Comparison of ENCODE assay signal across 1 cellular context in genomic region chr1:93909146-93910050, GRCh38.
TF ChIP-seq lines count a peak whose summit lies in the region.

TSS of gene GCLM (minus strand) at chr1:93909430. CDS start at chr1:93909163, 267 bp downstream.

TF ChIP-seq in GM12878, 131 proteins besides CTCF, POLR2A, EP300 and RAD21 (continued from another document and continues in another):
- no peak for TF ChIP-seq MEF2B (IDR thresholded peaks at IDR 0.05; ENCODE audit: partially characterized antibody, poor library complexity, severe bottlenecking)
- TF ChIP-seq FOS (IDR thresholded peaks at IDR 0.05; ENCODE audit: borderline replicate concordance, extremely low read depth, insufficient read length) = no peak
- no peak for TF ChIP-seq GABPA (IDR thresholded peaks at IDR 0.05; ENCODE audit: low read depth)
- peak; percentile 71 for TF ChIP-seq ZNF687 (IDR thresholded peaks at IDR 0.05)
- TF ChIP-seq RUNX3 (IDR thresholded peaks at IDR 0.05; ENCODE audit: low read length) = peak; percentile 62
- no peak for TF ChIP-seq KDM1A (IDR thresholded peaks at IDR 0.05; ENCODE audit: borderline replicate concordance)
- TF ChIP-seq ZSCAN29 (IDR thresholded peaks at IDR 0.05) = peak; percentile 80
- TF ChIP-seq STAT1 (conservative IDR thresholded peaks at IDR 0.05) = no peak
- TF ChIP-seq JUND (IDR thresholded peaks at IDR 0.05; ENCODE audit: low read depth, low read length) = no peak
- TF ChIP-seq SMC3 (IDR thresholded peaks at IDR 0.05; ENCODE audit: borderline replicate concordance, low read length) = peak; percentile 23; the same call in 1 of the 2 replicates
- peak; percentile 69; the same call in 1 of the 2 replicates for TF ChIP-seq MXI1 (IDR thresholded peaks at IDR 0.05; ENCODE audit: low read depth, low read length)
- TF ChIP-seq ESRRA (IDR thresholded peaks at IDR 0.05; ENCODE audit: low read length) = no peak
- peak; percentile 68; the same call in 1 of the 2 replicates for TF ChIP-seq ZNF592 (IDR thresholded peaks at IDR 0.05)
- TF ChIP-seq RBBP5 (conservative IDR thresholded peaks at IDR 0.05) = no peak
- TF ChIP-seq HDAC6 (IDR thresholded peaks at IDR 0.05; ENCODE audit: unreplicated experiment) = peak; percentile 30
- TF ChIP-seq ZNF24 (IDR thresholded peaks at IDR 0.05) = peak; percentile 54; the same call in 1 of the 2 replicates
- no peak for TF ChIP-seq CHD1 (IDR thresholded peaks at IDR 0.05; ENCODE audit: low read depth, low read length)
- TF ChIP-seq CREB1 (IDR thresholded peaks at IDR 0.05; ENCODE audit: low read depth) = peak; percentile 64; the same call in 1 of the 2 replicates
- TF ChIP-seq RB1 (IDR thresholded peaks at IDR 0.05; ENCODE audit: borderline replicate concordance) = peak; percentile 97
- TF ChIP-seq HCFC1 (IDR thresholded peaks at IDR 0.05; ENCODE audit: low read length) = no peak
- no peak for TF ChIP-seq SIX5 (IDR thresholded peaks at IDR 0.05; ENCODE audit: low read depth, low read length, severe bottlenecking)
- TF ChIP-seq TCF12 (IDR thresholded peaks at IDR 0.05; ENCODE audit: low read depth, low read length) = 0 out of 2 replicates have a peak, but pooled peaks have one; percentile 14
- TF ChIP-seq MTA3 (IDR thresholded peaks at IDR 0.05; ENCODE audit: borderline replicate concordance, low read length) = no peak
- TF ChIP-seq RELB (IDR thresholded peaks at IDR 0.05; ENCODE audit: low read depth) = 0 out of 2 replicates have a peak, but pooled peaks have one; percentile 28
- no peak for TF ChIP-seq CEBPZ (IDR thresholded peaks at IDR 0.05; ENCODE audit: low read depth, low read length)
- TF ChIP-seq ZBTB4 (CRISPR knock-in tag; IDR thresholded peaks at IDR 0.05) = no peak
- peak; percentile 81 for TF ChIP-seq NR2F1 (conservative IDR thresholded peaks at IDR 0.05)
- peak; percentile 24 for TF ChIP-seq MYC (IDR thresholded peaks at IDR 0.05; ENCODE audit: insufficient read depth, insufficient read length, insufficient replicate concordance, low read length, severe bottlenecking)
- TF ChIP-seq RELA (IDR thresholded peaks at IDR 0.05; ENCODE audit: borderline replicate concordance, partially characterized antibody) = peak; percentile 10
- TF ChIP-seq BACH1 (IDR thresholded peaks at IDR 0.05; ENCODE audit: borderline replicate concordance) = peak; percentile 99
- TF ChIP-seq RAD51 (IDR thresholded peaks at IDR 0.05) = no peak
- TF ChIP-seq ZNF274 (IDR thresholded peaks at IDR 0.05; ENCODE audit: insufficient read depth, insufficient read length) = no peak
- peak; percentile 74; the same call in 1 of the 2 replicates for TF ChIP-seq ASH2L (IDR thresholded peaks at IDR 0.05; ENCODE audit: borderline replicate concordance, low read depth)
- TF ChIP-seq SMARCA5 (IDR thresholded peaks at IDR 0.05) = peak; percentile 99
- peak; percentile 36; the same call in 1 of the 2 replicates for TF ChIP-seq NR2C1 (IDR thresholded peaks at IDR 0.05)
- no peak for TF ChIP-seq FOXM1 (IDR thresholded peaks at IDR 0.05; ENCODE audit: low read depth, low read length)
- TF ChIP-seq POLR2AphosphoS5 (IDR thresholded peaks at IDR 0.05; ENCODE audit: low read length) = no peak
- TF ChIP-seq REST (IDR thresholded peaks at IDR 0.05; ENCODE audit: low read depth, low read length) = no peak
- no peak for TF ChIP-seq MEF2A (IDR thresholded peaks at IDR 0.05; ENCODE audit: insufficient read depth, low read depth, low read length)
- 0 out of 2 replicates have a peak, but pooled peaks have one; percentile 33 for TF ChIP-seq CHD2 (IDR thresholded peaks at IDR 0.05; ENCODE audit: borderline replicate concordance, low read depth, low read length)
- peak; percentile 72; the same call in 1 of the 2 replicates for TF ChIP-seq ZNF217 (IDR thresholded peaks at IDR 0.05)
